ENCODE assay signal across 8 cellular contexts in the genomic region with DNA sequence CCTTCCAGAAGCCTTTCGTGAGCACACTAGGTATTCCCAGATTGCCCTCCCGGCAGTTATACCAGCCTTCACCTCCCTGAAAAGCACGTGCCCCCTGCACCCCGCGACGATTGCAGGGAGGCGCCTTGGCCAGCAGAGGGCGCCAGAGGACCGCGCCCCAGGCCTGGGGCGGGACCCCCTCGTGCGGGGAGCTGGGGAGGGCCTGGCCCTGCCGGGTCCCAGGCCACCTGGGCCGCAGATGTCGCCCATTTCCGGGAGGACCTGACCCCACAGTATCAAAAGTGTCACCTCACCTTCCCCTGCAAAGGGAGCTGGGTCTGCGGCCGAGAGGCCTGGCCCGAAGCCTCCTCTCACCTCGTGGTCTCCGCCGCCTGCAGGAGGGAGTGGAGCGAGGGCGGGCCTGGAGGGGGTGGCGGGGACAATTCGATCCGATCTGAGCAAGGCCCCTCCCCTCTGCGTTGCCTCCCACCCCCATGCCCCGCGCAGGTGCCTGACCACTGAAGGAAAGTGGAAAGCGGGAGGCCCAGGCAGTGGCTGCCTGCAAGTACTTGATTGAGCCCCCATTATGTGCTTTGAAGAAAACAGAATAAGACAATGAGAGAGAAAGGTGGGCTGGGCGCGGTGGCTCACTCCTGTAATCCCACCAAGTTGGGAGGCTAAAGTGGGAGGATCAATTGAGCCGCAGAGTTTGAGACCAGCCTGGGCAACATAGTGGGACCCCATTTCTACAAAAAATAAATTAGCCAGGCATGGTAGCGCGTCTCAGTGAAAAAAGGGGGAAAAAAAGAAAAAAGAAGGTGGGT. TPM values are rescaled to one million over a fixed set of nuclear protein-coding genes. Genes with fewer than 3 reads are reported as not detected.
DNase-seq lines count a peak whose midpoint lies in the region; ATAC-seq and TF ChIP-seq lines count a peak whose summit lies in the region.

No MANE protein-coding gene starts in this region.

- H3K27ac ChIP-seq in CD4-positive, alpha-beta T cell (ENCODE audit: low read depth, low read length) = no peak overlapping the region
- H3K27ac ChIP-seq in HL-60 (replicated peaks) = no peak overlapping the region
- H3K27ac ChIP-seq in RWPE2 (ENCODE audit: poor library complexity, severe bottlenecking) = no peak overlapping the region
- peak overlapping the region in 1 of 10 donors; percentile 5 for H3K27ac ChIP-seq in heart right ventricle
- H3K27ac ChIP-seq in prostate gland = no peak overlapping the region
- H3K27ac ChIP-seq in vagina = no peak overlapping the region

- CTCF ChIA-PET in CD4-positive, alpha-beta T cell (lab: Charles Lee) = interaction anchor here (0.6 to 8.0 kb wide), 28 partner anchors 10 to 620 kb away, joined by 3 to 102 read pairs (median 5); a partner anchor contains a TSS

- no peaks in the 10 kb centered on the region for H3K36me3 Mint-ChIP-seq in CD4-positive, alpha-beta T cell (ENCODE audit: low read depth)

- H3K4me1 ChIP-seq in RWPE2 (ENCODE audit: insufficient read depth, poor library complexity, severe bottlenecking) = peaks cover 7% of the 10 kb centered on the region
- peaks cover 15 to 34% (median 30%) of the 10 kb centered on the region in 9 donors for H3K4me1 ChIP-seq in heart right ventricle
- peaks cover 8% of the 10 kb centered on the region for H3K4me1 ChIP-seq in prostate gland (replicated peaks)
- H3K4me1 ChIP-seq in vagina = peaks cover 31% of the 10 kb centered on the region

- peak; percentile 100 for TF ChIP-seq CTCF in CD4-positive, alpha-beta T cell (IDR thresholded peaks at IDR 0.05)
- peak; percentile 82 for TF ChIP-seq CTCF in HL-60 (IDR thresholded peaks at IDR 0.05; ENCODE audit: insufficient read depth, low read length)
- TF ChIP-seq CTCF in RWPE2 (IDR thresholded peaks at IDR 0.05; ENCODE audit: poor library complexity, severe bottlenecking) = peak; percentile 100
- peak; percentile 99 to 100 (median 100) for TF ChIP-seq CTCF in heart right ventricle (IDR thresholded peaks at IDR 0.05)
- peak; percentile 99 to 100 (median 100) for TF ChIP-seq CTCF in prostate gland (IDR thresholded peaks at IDR 0.05)
- TF ChIP-seq CTCF in vagina (IDR thresholded peaks at IDR 0.05) = peak; percentile 96 to 100 (median 99)

- peak; percentile 59 for ATAC-seq in CD4-positive, alpha-beta T cell (ENCODE audit: poor library complexity)
- ATAC-seq in RWPE2 (ENCODE audit: low read depth) (peak; percentile 39), heart right ventricle (peak; percentile 49 to 73 (median 60)), HG02981 (IDR thresholded peaks at IDR 0.05; ENCODE audit: unreplicated experiment) (no peak)

- POLR2A ChIA-PET in CD4-positive, alpha-beta T cell (lab: Charles Lee) = interaction anchor here (0.8 to 3.5 kb wide), 5 partner anchors 43 to 190 kb away, joined by 3 to 17 read pairs (median 4); a partner anchor contains a TSS

- intact Hi-C loops in CD4-positive, alpha-beta T cell (cut with DNase I, micrococcal nuclease) = loop anchor here (1.0 to 10.0 kb wide), 4 partner anchors 92 to 496 kb away; no protein-coding TSS in a partner anchor
- intact Hi-C loops in heart right ventricle (cut with DNase I) (loop anchor here in 8 of 10 donors (1.0 to 5.0 kb wide), 5 partner anchors 92 to 198 kb away; no protein-coding TSS in a partner anchor), prostate gland (cut with DNase I) (loop anchor here (1.0 kb wide), 1 partner anchor 92 kb away; no protein-coding TSS in a partner anchor), vagina (cut with DNase I) (loop anchor here (2.0 to 5.0 kb wide), 2 partner anchors 92 to 328 kb away; no protein-coding TSS in a partner anchor)

- H3K4me3 Mint-ChIP-seq in CD4-positive, alpha-beta T cell = no peak overlapping the region

- H3K4me1 Mint-ChIP-seq in CD4-positive, alpha-beta T cell (ENCODE audit: low read depth) = peaks cover 15% of the 10 kb centered on the region

- peak; percentile 39 to 77 (median 58) for DNase-seq in CD4-positive, alpha-beta T cell
- DNase-seq in HL-60 (ENCODE audit: low read depth in 1 of 2, low spot score in 1 of 2) (peak in 1 of 2 experiments; percentile 25), RWPE2 (ENCODE audit: low spot score) (no peak), heart right ventricle (peak; percentile 35 to 65), prostate gland (ENCODE audit: low spot score) (no peak), vagina (ENCODE audit: extremely low spot score in 2 of 2) (no peak)
- peak; percentile 71 for DNase-seq in activated naive CD4-positive, alpha-beta T cell treated with Interleukin-2 at 50 U/mL for 16 hours

- H3K9me3 Mint-ChIP-seq in CD4-positive, alpha-beta T cell = no peaks in the 10 kb centered on the region

- H3K9me3 ChIP-seq in CD4-positive, alpha-beta T cell (ENCODE audit: control insufficient read depth, low read length) = no peaks in the 10 kb centered on the region
- H3K9me3 ChIP-seq in RWPE2 (ENCODE audit: severe bottlenecking) (no peaks in the 10 kb centered on the region), heart right ventricle (no peaks in the 10 kb centered on the region), prostate gland (no peaks in the 10 kb centered on the region), vagina (no peaks in the 10 kb centered on the region)

- H3K27me3 Mint-ChIP-seq in CD4-positive, alpha-beta T cell = no peaks in the 10 kb centered on the region

- H3K36me3 ChIP-seq in RWPE2 (ENCODE audit: low read depth) (no peaks in the 10 kb centered on the region), heart right ventricle (peaks cover 0 to 6% (median 0%) of the 10 kb centered on the region in 9 donors), prostate gland (no peaks in the 10 kb centered on the region), vagina (no peaks in the 10 kb centered on the region)

- WGBS in heart right ventricle, 2 donors = 16 to 20% methylated on average over 37 of the region's 37 CpGs
- WGBS in prostate gland = 18% methylated on average over 37 of the region's 37 CpGs

- H3K27ac Mint-ChIP-seq in CD4-positive, alpha-beta T cell = no peak overlapping the region

- no peaks in the 10 kb centered on the region for H3K27me3 ChIP-seq in CD4-positive, alpha-beta T cell (ENCODE audit: control insufficient read depth, insufficient read depth, low read length)
- H3K27me3 ChIP-seq in HL-60 (ENCODE audit: insufficient read depth, poor library complexity, severe bottlenecking) (no peaks in the 10 kb centered on the region), RWPE2 (ENCODE audit: insufficient read depth, poor library complexity, severe bottlenecking) (peaks cover 3% of the 10 kb centered on the region), heart right ventricle (peaks cover 0 to 10% (median 0%) of the 10 kb centered on the region in 7 donors), prostate gland (replicated peaks; ENCODE audit: insufficient read depth) (no peaks in the 10 kb centered on the region), vagina (no peaks in the 10 kb centered on the region)

- no peak for TF ChIP-seq POLR2A in prostate gland (IDR thresholded peaks at IDR 0.05)
- TF ChIP-seq POLR2A in vagina (IDR thresholded peaks at IDR 0.05) = no peak

- H3K4me3 ChIP-seq in HL-60 (replicated peaks; ENCODE audit: insufficient read depth, low read length) = no peak overlapping the region
- H3K4me3 ChIP-seq in RWPE2 (ENCODE audit: severe bottlenecking) = no peak overlapping the region
- H3K4me3 ChIP-seq in heart right ventricle = peak overlapping the region in 9 of 10 donors; percentile 6 to 49 (median 34)
- H3K4me3 ChIP-seq in prostate gland = peak overlapping the region in 1 of 2 donors; percentile 22
- H3K4me3 ChIP-seq in vagina = peak overlapping the region in 1 of 2 donors; percentile 39

RNA-seq across cellular contexts. Expression of a gene that starts 3.5 kb away (rescaled TPM):
- total RNA-seq in CD4-positive, alpha-beta T cell = 1 to 10 TPM; 1.7 to 2.5 TPM
- total RNA-seq in heart right ventricle = 1 to 10 TPM in 8 of 10 donors, under 1 TPM in 2; 0.59 to 7.6 (median 2.8) TPM
- 1 to 10 TPM; 1.8 to 3.2 TPM for polyA plus RNA-seq in heart right ventricle
- 1 to 10 TPM; 1.0 to 7.4 TPM for total RNA-seq in prostate gland
- 19.9 TPM for total RNA-seq in vagina

RNA-seq across cellular contexts. Expression of a gene that starts 43.0 kb away (rescaled TPM):
- total RNA-seq in CD4-positive, alpha-beta T cell = 100 to 1,000 TPM; 129 to 132 TPM
- total RNA-seq in heart right ventricle (10 to 100 TPM; 41.5 to 60.3 (median 52.1) TPM), prostate gland (100 to 1,000 TPM; 166 to 239 TPM), vagina (153 TPM)
- 10 to 100 TPM; 45.0 to 49.5 TPM for polyA plus RNA-seq in heart right ventricle

Comparison
In these comparisons a context has a peak if more than half of its experiments do, and no peak if none do; other contexts are left out.
1. DNase-seq: peak in CD4-positive, alpha-beta T cell (10 of 10), activated naive CD4-positive, alpha-beta T cell treated with Interleukin-2 at 50 U/mL for 16 hours (single experiment) and heart right ventricle (2 of 2); none in RWPE2 (single experiment), prostate gland (single experiment) and vagina (0 of 2).
2. H3K4me3 ChIP-seq: peak in heart right ventricle (9 of 10); none in HL-60 (single experiment) and RWPE2 (single experiment).
3. Peak in every context shown above with its lines, with median percentiles within 50 percentile points of each other: CTCF ChIP-seq.